Comparison of ENCODE assay signal across 8 cellular contexts in the genomic region with DNA sequence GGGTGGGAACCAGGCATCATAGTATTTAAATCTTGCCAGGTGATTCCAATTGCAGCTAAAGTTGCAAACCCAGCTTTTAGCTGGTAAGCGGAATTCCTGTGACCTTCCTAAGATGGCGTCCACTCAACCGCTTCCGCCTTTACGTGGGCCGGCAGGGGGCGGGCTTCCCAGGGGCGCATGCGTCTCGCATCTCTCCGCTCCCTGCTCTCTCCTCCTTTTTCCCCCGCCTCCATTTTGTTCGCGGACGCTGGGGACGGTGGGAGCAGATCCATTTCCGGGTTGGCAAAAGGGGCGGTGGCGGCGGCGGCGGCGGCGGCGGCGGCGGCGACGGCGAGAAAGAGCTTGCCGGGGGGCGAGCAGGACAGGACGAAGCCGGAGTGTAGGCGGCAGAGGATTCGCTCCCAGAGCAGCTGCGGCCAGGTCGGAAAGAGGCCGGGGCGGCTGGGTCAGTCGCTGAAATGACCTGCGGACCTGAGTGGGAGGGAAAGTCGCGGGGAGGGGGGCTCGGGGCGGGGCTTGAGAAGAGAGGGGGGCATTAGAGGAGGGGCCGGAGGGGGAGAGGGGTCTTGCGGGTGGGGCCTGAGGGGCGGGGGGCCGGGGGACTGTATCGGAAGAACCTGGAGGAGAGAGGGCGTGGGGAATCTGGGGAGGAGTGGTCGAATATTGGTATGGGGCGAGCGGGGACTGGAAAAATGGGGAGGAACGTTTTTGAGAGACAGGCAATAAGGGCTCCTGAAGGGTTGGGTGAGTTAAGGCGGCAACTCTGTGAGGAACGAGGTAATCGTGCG. TPM values are rescaled to one million over a fixed set of nuclear protein-coding genes. Genes with fewer than 3 reads are reported as not detected.
A peak's percentile ranks its signal among the peaks of the same experiment; 100 is the strongest.
DNase-seq lines count a peak whose midpoint lies in the region; ATAC-seq and TF ChIP-seq lines count a peak whose summit lies in the region.

A gene with protein sequence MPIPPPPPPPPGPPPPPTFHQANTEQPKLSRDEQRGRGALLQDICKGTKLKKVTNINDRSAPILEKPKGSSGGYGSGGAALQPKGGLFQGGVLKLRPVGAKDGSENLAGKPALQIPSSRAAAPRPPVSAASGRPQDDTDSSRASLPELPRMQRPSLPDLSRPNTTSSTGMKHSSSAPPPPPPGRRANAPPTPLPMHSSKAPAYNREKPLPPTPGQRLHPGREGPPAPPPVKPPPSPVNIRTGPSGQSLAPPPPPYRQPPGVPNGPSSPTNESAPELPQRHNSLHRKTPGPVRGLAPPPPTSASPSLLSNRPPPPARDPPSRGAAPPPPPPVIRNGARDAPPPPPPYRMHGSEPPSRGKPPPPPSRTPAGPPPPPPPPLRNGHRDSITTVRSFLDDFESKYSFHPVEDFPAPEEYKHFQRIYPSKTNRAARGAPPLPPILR (plus strand): TSS at position 232 of the 788 bp plus-strand sequence. CDS start 37,156 bp downstream, outside the sequence.

- peak within 1 kb of the TSS; percentile 77 for H3K4me3 ChIP-seq in AG10803 (ENCODE audit: low read length)

- ATAC-seq in GM19025 (IDR thresholded peaks at IDR 0.05; ENCODE audit: low read depth, unreplicated experiment) (peak; percentile 87), HG03378 (IDR thresholded peaks at IDR 0.05; ENCODE audit: unreplicated experiment) (peak; percentile 73)

- peak; percentile 95 for DNase-seq in AG10803 (ENCODE audit: low read depth)
- DNase-seq in NCI-H510A (lab: John Stamatoyannopoulos, UW): peak; percentile 97
- peak; percentile 92 for DNase-seq in activated CD4-positive, alpha-beta T cell treated with anti-CD3 and anti-CD28 coated beads for 1 hour
- DNase-seq in chondrocyte (ENCODE audit: low spot score): peak; percentile 98
- DNase-seq in kidney glomerular epithelial cell (lab: John Stamatoyannopoulos, UW): peak; percentile 96
- DNase-seq in stimulated activated CD4-positive, alpha-beta T cell treated with anti-CD3 and anti-CD28 coated beads, Interleukin-1b, Interleukin-23, amount 100 ng/mL, for 1 hour (ENCODE audit: low read depth in 2 of 2): peak; percentile 90 to 93

- H3K4me1 Mint-ChIP-seq in chondrocyte (ENCODE audit: low read depth): peaks cover 30% of the 10 kb centered on the region

- H3K4me3 Mint-ChIP-seq in chondrocyte (ENCODE audit: unreplicated experiment): peak within 1 kb of the TSS; percentile 90

- no peaks in the 10 kb centered on the region for H3K9me3 Mint-ChIP-seq in chondrocyte (ENCODE audit: low read depth)

- TF ChIP-seq CTCF in AG10803 (conservative IDR thresholded peaks at IDR 0.05; ENCODE audit: low read length) (peak; percentile 63), chondrocyte (IDR thresholded peaks at IDR 0.05) (peak; percentile 85)

- no peaks in the 10 kb centered on the region for H3K27me3 Mint-ChIP-seq in chondrocyte (ENCODE audit: low read depth)

- peak within 1 kb of the TSS; percentile 100 for H3K27ac Mint-ChIP-seq in chondrocyte (ENCODE audit: unreplicated experiment)

- H3K36me3 Mint-ChIP-seq in chondrocyte (ENCODE audit: low read depth): no peaks in the 10 kb centered on the region

RNA-seq across cellular contexts. Expression of the gene that starts here (rescaled TPM):
- 25.9 to 28.3 TPM (median 28.1 TPM) in 3 replicates for total RNA-seq in chondrocyte

Comparison
In these comparisons a context has a peak if more than half of its experiments do, and no peak if none do; other contexts are left out.
1. Peak in every context shown above with its lines: DNase-seq, ATAC-seq and H3K4me3 ChIP-seq.